15 cellular contexts compared by ENCODE assay signal in the genomic region with DNA sequence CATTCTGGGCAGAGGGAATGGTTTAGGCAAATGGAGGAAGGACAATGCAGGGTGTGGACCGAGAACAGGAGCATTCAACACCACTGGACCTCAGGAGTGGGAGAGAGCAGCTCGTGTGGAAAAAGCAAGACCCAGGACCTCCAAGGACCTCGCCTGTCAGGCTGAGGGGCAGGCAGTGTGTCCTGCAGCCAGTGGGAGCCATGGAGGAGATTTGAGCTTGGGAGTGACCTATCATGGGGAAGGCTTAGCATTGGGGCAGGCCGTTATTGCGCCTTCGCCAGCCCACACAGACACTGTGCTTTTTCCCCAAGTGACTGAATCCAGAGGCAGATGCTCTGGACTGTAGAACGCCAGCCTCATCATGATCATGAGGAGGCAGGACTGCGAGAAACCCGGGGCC. TPM values are rescaled to one million over a fixed set of nuclear protein-coding genes. Genes with fewer than 3 reads are reported as not detected.
DNase-seq lines count a peak whose midpoint lies in the region; ATAC-seq and TF ChIP-seq lines count a peak whose summit lies in the region.
"Had no signal": no experiment of that assay in that cellular context is flagged by ENCODE, and none has a peak within 500 bp of the region (broad histone marks: within the 10 kb centered on the region; RNA-seq: fewer than 3 reads in every experiment).

No MANE protein-coding gene starts in this region.

- H3K9me3 Mint-ChIP-seq in CD4-positive, alpha-beta T cell, result no peaks in the 10 kb centered on the region
- H3K9me3 Mint-ChIP-seq in naive thymus-derived CD8-positive, alpha-beta T cell, result no peaks in the 10 kb centered on the region

- no peaks in the 10 kb centered on the region for H3K27me3 Mint-ChIP-seq in CD4-positive, alpha-beta T cell
- no peaks in the 10 kb centered on the region for H3K27me3 Mint-ChIP-seq in naive thymus-derived CD8-positive, alpha-beta T cell

- no peak overlapping the region for H3K4me3 Mint-ChIP-seq in CD4-positive, alpha-beta T cell
- H3K4me3 Mint-ChIP-seq in naive thymus-derived CD8-positive, alpha-beta T cell, result peak overlapping the region in 2 of 10 donors; percentile 3 to 54

- H3K79me2 ChIP-seq in PC-3 (ENCODE audit: low read length), result no peaks in the 10 kb centered on the region

- ATAC-seq in CD4-positive, alpha-beta T cell (ENCODE audit: poor library complexity), result no peak
- ATAC-seq in PC-3, result no peak
- no peak for ATAC-seq in naive thymus-derived CD8-positive, alpha-beta T cell
- no peak for ATAC-seq in lower lobe of right lung

- CTCF ChIA-PET in CD4-positive, alpha-beta T cell (lab: Charles Lee), result interaction anchor here (2.4 kb wide), 1 partner anchor 136 kb away, joined by 6 read pairs; a partner anchor contains a TSS
- CTCF ChIA-PET in PC-3 (lab: Charles Lee), result no interaction called here

- H3K9me2 ChIP-seq in PC-3 (replicated peaks; ENCODE audit: low read length), result no peaks in the 10 kb centered on the region

- H2AFZ ChIP-seq in PC-3 (ENCODE audit: low read length), result no peak overlapping the region

- H3K4me1 ChIP-seq in PC-3 (ENCODE audit: insufficient read depth, low read length) (peaks cover 39% of the 10 kb centered on the region), duodenal mucosa (ENCODE audit: control insufficient read depth in 1 of 2, insufficient read depth in 2 of 2, low read length in 2 of 2) (peaks cover 24 to 41% of the 10 kb centered on the region in 2 donors), lower lobe of right lung (no peaks in the 10 kb centered on the region)

- POLR2A ChIA-PET in CD4-positive, alpha-beta T cell (lab: Charles Lee), result interaction anchor here (0.8 to 4.5 kb wide), 2 partner anchors 10 to 15 kb away, joined by 5 to 29 read pairs; a partner anchor contains a TSS
- POLR2A ChIA-PET in PC-3 (lab: Charles Lee; ENCODE audit: unreplicated experiment), result no interaction called here
- POLR2A ChIA-PET in naive thymus-derived CD8-positive, alpha-beta T cell (lab: Charles Lee), result interaction anchor here (13.3 kb wide), 1 partner anchor 14 kb away, joined by 346 read pairs; a partner anchor contains a TSS

- H3K27me3 ChIP-seq in CD4-positive, alpha-beta T cell (ENCODE audit: control insufficient read depth, insufficient read depth, low read length), result no peaks in the 10 kb centered on the region
- H3K27me3 ChIP-seq in PC-3 (ENCODE audit: low read length), result no peaks in the 10 kb centered on the region
- no peaks in the 10 kb centered on the region for H3K27me3 ChIP-seq in duodenal mucosa (ENCODE audit: control insufficient read depth in 1 of 2, insufficient read depth in 2 of 2, low read length in 2 of 2)
- peaks cover 19% of the 10 kb centered on the region for H3K27me3 ChIP-seq in lower lobe of right lung (ENCODE audit: low read depth)

- H3K9me3 ChIP-seq in CD4-positive, alpha-beta T cell (ENCODE audit: control insufficient read depth, low read length), result no peaks in the 10 kb centered on the region
- H3K9me3 ChIP-seq in PC-3 (ENCODE audit: low read length) (no peaks in the 10 kb centered on the region), duodenal mucosa (ENCODE audit: control insufficient read depth in 1 of 2, low read length in 2 of 2) (no peaks in the 10 kb centered on the region), lower lobe of right lung (no peaks in the 10 kb centered on the region)
- H3K9me3 ChIP-seq: SJCRH30 had no signal

- TF ChIP-seq CTCF in CD4-positive, alpha-beta T cell (IDR thresholded peaks at IDR 0.05), result no peak
- TF ChIP-seq CTCF in PC-3 (conservative IDR thresholded peaks at IDR 0.05; ENCODE audit: low read depth, low read length), result no peak
- TF ChIP-seq CTCF in lower lobe of right lung (IDR thresholded peaks at IDR 0.05), result no peak

- H3K36me3 Mint-ChIP-seq in CD4-positive, alpha-beta T cell (ENCODE audit: low read depth), result no peaks in the 10 kb centered on the region
- H3K36me3 Mint-ChIP-seq in naive thymus-derived CD8-positive, alpha-beta T cell, result no peaks in the 10 kb centered on the region

- H3K36me3 ChIP-seq in PC-3 (ENCODE audit: low read depth, low read length), result no peaks in the 10 kb centered on the region
- peaks cover 0 to 7% of the 10 kb centered on the region in 2 donors for H3K36me3 ChIP-seq in duodenal mucosa (ENCODE audit: control insufficient read depth in 1 of 2, insufficient read depth in 2 of 2, low read length in 2 of 2)
- H3K36me3 ChIP-seq in lower lobe of right lung, result no peaks in the 10 kb centered on the region
- H3K36me3 ChIP-seq: SJCRH30 had no signal

- H3K27ac Mint-ChIP-seq in CD4-positive, alpha-beta T cell, result peak overlapping the region; percentile 36
- H3K27ac Mint-ChIP-seq in naive thymus-derived CD8-positive, alpha-beta T cell, result peak overlapping the region; percentile 27 to 93 (median 82)

- H3K4me1 Mint-ChIP-seq in CD4-positive, alpha-beta T cell (ENCODE audit: low read depth), result peaks cover 56% of the 10 kb centered on the region
- peaks cover 32 to 88% (median 67%) of the 10 kb centered on the region in 4 donors for H3K4me1 Mint-ChIP-seq in naive thymus-derived CD8-positive, alpha-beta T cell

- H4K20me1 ChIP-seq in PC-3 (ENCODE audit: low read length), result no peaks in the 10 kb centered on the region

- BruUV-seq in PC-3 (replicated peaks; lab: Mats Ljungman, UMichigan), result no TSS peak

- H3F3A ChIP-seq in PC-3 (ENCODE audit: low read length, unreplicated experiment), result no peaks in the 10 kb centered on the region

- intact Hi-C loops in CD4-positive, alpha-beta T cell (cut with DNase I, micrococcal nuclease), result no loop called here
- intact Hi-C loops in PC-3 (cut with micrococcal nuclease), result no loop called here
- intact Hi-C loops in lower lobe of right lung (cut with DNase I), result no loop called here

- H3K27ac ChIP-seq in CD4-positive, alpha-beta T cell (ENCODE audit: low read depth, low read length), result peak overlapping the region; percentile 4
- H3K27ac ChIP-seq in PC-3 (ENCODE audit: low read length) (peak overlapping the region; percentile 85), duodenal mucosa (ENCODE audit: low read depth, low read length) (peak overlapping the region; percentile 71), lower lobe of right lung (no peak overlapping the region)
- H3K27ac ChIP-seq: C4-2B, SJCRH30 had no signal

- H3K4me3 ChIP-seq in PC-3 (ENCODE audit: low read length), result no peak overlapping the region
- peak overlapping the region; percentile 40 to 46 for H3K4me3 ChIP-seq in duodenal mucosa (ENCODE audit: low read depth in 1 of 2, low read length in 2 of 2)
- H3K4me3 ChIP-seq in lower lobe of right lung, result no peak overlapping the region
- H3K4me3 ChIP-seq: SJCRH30 had no signal

- DNase-seq in CD4-positive, alpha-beta T cell, result no peak
- DNase-seq in PC-3 (no peak), RPMI8226 (no peak), lower lobe of right lung (no peak)
- DNase-seq in naive thymus-derived CD8-positive, alpha-beta T cell, result no peak
- DNase-seq in effector CD4-positive, alpha-beta T cell, result no peak
- DNase-seq: DMS53, NCI-H1105 treated with DMSO at 0.1 percent for 48 hours, NCI-H1694 treated with DMSO at 0.1 percent for 48 hours, NCI-H226, NCI-H524 treated with DMSO at 0.1 percent for 48 hours, SJCRH30 had no signal

- H3K4me2 ChIP-seq in PC-3 (ENCODE audit: low read length), result no peak overlapping the region

- H3K9ac ChIP-seq in PC-3 (ENCODE audit: low read length) (peak overlapping the region; percentile 65; the same call in 1 of the 2 replicates), duodenal mucosa (ENCODE audit: low read depth in 1 of 2, low read length in 2 of 2) (peak overlapping the region; percentile 39 to 59)

RNA-seq across cellular contexts. Expression of a gene that starts 3.2 kb away (rescaled TPM):
- total RNA-seq in CD4-positive, alpha-beta T cell, result 1 to 10 TPM; 1.6 to 2.0 TPM
- total RNA-seq in PC-3 (2014; rRNA removed) (0.07 TPM in 1 of 2 replicates, not detected in the other), lower lobe of right lung (0.62 TPM)
- 1 to 10 TPM; 3.6 to 4.8 TPM for total RNA-seq in naive thymus-derived CD8-positive, alpha-beta T cell
- under 1 TPM in 1 of 3 donors, not detected in 2; 0.26 TPM for polyA plus RNA-seq in naive thymus-derived CD8-positive, alpha-beta T cell
- total RNA-seq: LHCN-M2, SJCRH30 had no signal

RNA-seq across cellular contexts. Expression of a gene that starts 15.1 kb away (rescaled TPM):
- 100 to 1,000 TPM; 208 to 217 TPM for total RNA-seq in CD4-positive, alpha-beta T cell
- total RNA-seq in PC-3 (2014; rRNA removed) (19.2 and 28.3 TPM in 2 replicates), lower lobe of right lung (55.1 TPM)
- total RNA-seq in naive thymus-derived CD8-positive, alpha-beta T cell, result 100 to 1,000 TPM; 271 to 281 TPM
- 1 to 10 TPM; 1.2 to 4.1 (median 3.2) TPM for polyA plus RNA-seq in naive thymus-derived CD8-positive, alpha-beta T cell

RNA-seq across cellular contexts. Expression of a gene that starts 57.6 kb away (rescaled TPM):
- under 1 TPM; 0.22 to 0.36 TPM for total RNA-seq in CD4-positive, alpha-beta T cell
- 18.7 and 19.9 TPM in 2 replicates for total RNA-seq in PC-3 (2014; rRNA removed)
- under 1 TPM in 1 of 2 experiments, not detected in 1; 0.11 TPM for total RNA-seq in naive thymus-derived CD8-positive, alpha-beta T cell
- under 1 TPM in 2 of 3 donors, not detected in 1; 0.06 to 0.27 TPM for polyA plus RNA-seq in naive thymus-derived CD8-positive, alpha-beta T cell
- total RNA-seq in lower lobe of right lung, result 1.4 TPM

Comparison
In these comparisons a context has a peak if more than half of its experiments do, and no peak if none do; other contexts are left out.
1. H3K4me3 ChIP-seq: peak in duodenal mucosa (2 of 2); none in PC-3 (single experiment) and lower lobe of right lung (single experiment).